In genomic region chr16:66858740-66859396, GRCh38 we compare ENCODE assay signal across 11 cellular contexts. TPM values are rescaled to one million over a fixed set of nuclear protein-coding genes. Genes with fewer than 3 reads are reported as not detected.
DNase-seq lines count a peak whose midpoint lies in the region; ATAC-seq, FAIRE-seq and TF ChIP-seq lines count a peak whose summit lies in the region.
"Had no signal": no experiment of that assay in that cellular context is flagged by ENCODE, and none has a peak within 500 bp of the region (broad histone marks: within the 10 kb centered on the region; RNA-seq: fewer than 3 reads in every experiment).

No MANE protein-coding gene starts in this region.

- no peaks in the 10 kb centered on the region; the same call in 1 of the 2 replicates for H3K27me3 Mint-ChIP-seq in WTC11 (ENCODE audit: low read depth)

- DNase-seq in BJ (ENCODE audit: low read depth) (peak; percentile 24), WTC11 (ENCODE audit: low spot score) (no peak), kidney (peak; percentile 3), erythroblast (lab: John Stamatoyannopoulos, UW) (no peak), OCI-M2 (lab: John Stamatoyannopoulos, UW; ENCODE audit: unreplicated experiment) (no peak)
- DNase-seq: amniotic stem cell, retina had no signal

- no peak for FAIRE-seq in kidney (lab: Jason Lieb, UNC)

- H3K4me3 Mint-ChIP-seq in WTC11: no peak overlapping the region

- H3K9me3 Mint-ChIP-seq in WTC11: no peaks in the 10 kb centered on the region

- no peaks in the 10 kb centered on the region for H3K4me1 ChIP-seq in kidney (ENCODE audit: control insufficient read depth in 1 of 2, insufficient read depth in 1 of 2, low read depth in 1 of 2, low read length in 2 of 2)

- CTCF ChIA-PET in BJ (lab: Yijun Ruan, JAX): interaction anchor here (0.9 to 4.0 kb wide), 3 partner anchors 9 to 29 kb away, joined by 3 to 21 read pairs (median 16); partner anchors contain the start of gene NAE1
- CTCF ChIA-PET in WTC11 (lab: Charles Lee): interaction anchor here (0.7 to 5.7 kb wide), 5 partner anchors 9 to 268 kb away, joined by 4 to 41 read pairs (median 5); partner anchors contain the start of gene NAE1

- H3K27ac ChIP-seq in kidney (ENCODE audit: low read depth in 2 of 2, low read length in 2 of 2): no peak overlapping the region

- ATAC-seq in HG02981 (IDR thresholded peaks at IDR 0.05; ENCODE audit: unreplicated experiment): peak; percentile 72
- no peak for ATAC-seq in WTC11
- no peak for ATAC-seq in HG03135 (IDR thresholded peaks at IDR 0.05; ENCODE audit: unreplicated experiment)
- ATAC-seq in HG02840 (IDR thresholded peaks at IDR 0.05; ENCODE audit: low FRiP score, unreplicated experiment): no peak

- POLR2A ChIA-PET in BJ (lab: Charles Lee): no interaction called here
- POLR2A ChIA-PET in WTC11 (lab: Charles Lee): no interaction called here

- H3K4me3 ChIP-seq in BJ (ENCODE audit: low read depth, low read length) (no peak overlapping the region), kidney (ENCODE audit: low read length in 2 of 2) (no peak overlapping the region)

- H3K27me3 ChIP-seq in BJ (ENCODE audit: control insufficient read depth, insufficient read depth, low read length): no peaks in the 10 kb centered on the region

- H3K36me3 Mint-ChIP-seq in WTC11: no peaks in the 10 kb centered on the region

- no peak for TF ChIP-seq CTCF in BJ (IDR thresholded peaks at IDR 0.05; ENCODE audit: insufficient read depth, low read depth, low read length)
- TF ChIP-seq CTCF in WTC11 (IDR thresholded peaks at IDR 0.05): no peak
- TF ChIP-seq CTCF in kidney (IDR thresholded peaks at IDR 0.05; ENCODE audit: borderline replicate concordance, extremely low read depth, insufficient read depth): no peak

- H3K36me3 ChIP-seq in BJ (ENCODE audit: control insufficient read depth, insufficient read depth, low read length) (no peaks in the 10 kb centered on the region), kidney (ENCODE audit: control insufficient read depth in 1 of 2, insufficient read depth in 2 of 2, low read length in 2 of 2) (no peaks in the 10 kb centered on the region)

- H3K4me1 Mint-ChIP-seq in WTC11: no peaks in the 10 kb centered on the region

- no peak overlapping the region for H3K9ac ChIP-seq in kidney (ENCODE audit: low read length in 2 of 2)

- intact Hi-C loops in kidney (cut with DNase I): no loop called here

- no peak overlapping the region for H3K27ac Mint-ChIP-seq in WTC11

- no peaks in the 10 kb centered on the region for H3K9me3 ChIP-seq in kidney (ENCODE audit: control insufficient read depth in 1 of 2, low read length in 2 of 2)

- TF ChIP-seq POLR2A in erythroblast (IDR thresholded peaks at IDR 0.05; ENCODE audit: low read length): no peak

TF ChIP-seq in WTC11, 78 proteins besides CTCF, POLR2A, EP300 and RAD21:
- no peak for TF ChIP-seq NR3C1 (CRISPR knock-in tag; conservative IDR thresholded peaks at IDR 0.05; ENCODE audit: low read depth)
- TF ChIP-seq ZNF121 (CRISPR knock-in tag; IDR thresholded peaks at IDR 0.05): peak; percentile 76; the same call in 1 of the 2 replicates

RNA-seq across cellular contexts. Expression of gene CA7, which starts 14.7 kb away (rescaled TPM):
- polyA plus RNA-seq in BJ (2011; rRNA removed) (not detected in 2 replicates), kidney (ENCODE audit: insufficient read depth, low read depth, low replicate concordance) (not detected)
- polyA minus RNA-seq in BJ (2011; rRNA and poly(A)+ RNA removed): not detected in 2 replicates
- total RNA-seq in WTC11 (2021) (1.4 to 2.2 TPM (median 1.6 TPM) in 3 replicates), kidney (not detected)

RNA-seq across cellular contexts. Expression of gene PDP2, which starts 21.4 kb away (rescaled TPM):
- 8.1 and 10.3 TPM in 2 replicates for polyA plus RNA-seq in BJ (2011; rRNA removed)
- polyA minus RNA-seq in BJ (2011; rRNA and poly(A)+ RNA removed): 20.6 and 23.7 TPM in 2 replicates
- total RNA-seq in WTC11 (2021): 26.4 to 28.4 TPM (median 27.0 TPM) in 3 replicates
- 9.2 TPM for total RNA-seq in kidney
- polyA plus RNA-seq in kidney (ENCODE audit: insufficient read depth, low read depth, low replicate concordance): 5.1 TPM

RNA-seq across cellular contexts. Expression of gene NAE1, which starts 28.1 kb away (rescaled TPM):
- polyA plus RNA-seq in BJ (2011; rRNA removed): 27.3 and 43.6 TPM in 2 replicates
- polyA minus RNA-seq in BJ (2011; rRNA and poly(A)+ RNA removed): 10.4 and 15.3 TPM in 2 replicates
- 103 to 129 TPM (median 107 TPM) in 3 replicates for total RNA-seq in WTC11 (2021)
- 45.6 TPM for total RNA-seq in kidney
- polyA plus RNA-seq in kidney (ENCODE audit: insufficient read depth, low read depth, low replicate concordance): 37.5 TPM

RNA-seq across cellular contexts. Expression of gene TERB1, which starts 57.5 kb away (rescaled TPM):
- polyA plus RNA-seq in BJ (2011; rRNA removed) (0.07 TPM in 1 of 2 replicates, not detected in the other), kidney (ENCODE audit: insufficient read depth, low read depth, low replicate concordance) (not detected)
- polyA minus RNA-seq in BJ (2011; rRNA and poly(A)+ RNA removed): not detected in 2 replicates
- total RNA-seq in WTC11 (2021) (not detected in 3 replicates), kidney (0.19 TPM)

RNA-seq across cellular contexts. Expression of gene CDH16, which starts 59.8 kb away (rescaled TPM):
- polyA plus RNA-seq in BJ (2011; rRNA removed) (not detected in 2 replicates), kidney (ENCODE audit: insufficient read depth, low read depth, low replicate concordance) (1,180 TPM)
- polyA minus RNA-seq in BJ (2011; rRNA and poly(A)+ RNA removed): not detected in 2 replicates
- total RNA-seq in WTC11 (2021) (not detected in 3 replicates), kidney (1,188 TPM)
- total RNA-seq: T-helper 2 cell treated with Interferon-gamma antibody and Interleukin-4, amounts not matched to agents 100 ng/mL and 5 ng/mL, for 36 hours had no signal

Comparison
In these comparisons a context has a peak if more than half of its experiments do, and no peak if none do; other contexts are left out.
1. DNase-seq: peak in BJ (single experiment) and kidney (single experiment); none in WTC11 (single experiment), erythroblast (0 of 2) and OCI-M2 (single experiment).